ENCODE assay signal across 23 cellular contexts in the genomic region with DNA sequence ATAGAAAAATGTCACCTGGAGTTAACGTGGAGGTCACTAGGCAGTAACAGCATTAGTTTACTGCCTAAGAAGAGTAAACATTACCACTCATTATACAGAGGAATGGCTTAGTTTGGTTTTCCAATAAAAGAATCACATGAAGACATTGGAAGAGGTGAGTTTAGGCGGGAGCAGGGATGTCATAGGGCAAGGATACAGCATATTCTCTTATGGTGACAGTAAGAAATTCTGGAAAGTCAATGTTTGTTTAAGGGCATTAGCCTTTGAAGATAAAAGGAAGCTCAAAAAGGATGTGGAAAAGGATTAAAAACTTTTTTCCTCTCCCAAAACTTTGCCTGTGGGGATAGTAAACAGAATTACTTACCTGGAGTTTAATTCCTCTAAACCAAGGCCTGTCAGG.
"Had no signal": no experiment of that assay in that cellular context is flagged by ENCODE, and none has a peak within 500 bp of the region (broad histone marks: within the 10 kb centered on the region; RNA-seq: fewer than 3 reads in every experiment).

No MANE protein-coding gene starts in this region.

- FAIRE-seq: kidney had no signal

- H3K36me3 ChIP-seq: neutrophil, thoracic aorta had no signal

- H3K4me2 ChIP-seq: hepatocyte had no signal

- H2AFZ ChIP-seq: hepatocyte had no signal

- H3K27me3 Mint-ChIP-seq: naive B cell had no signal

- H3K27ac ChIP-seq: hepatocyte, neutrophil, sigmoid colon, skin epidermis, stomach, thoracic aorta had no signal

- H3K4me3 ChIP-seq: dorsolateral prefrontal cortex, hepatocyte, lung, sigmoid colon, skin epidermis, stomach, thoracic aorta had no signal

- H3K9me3 ChIP-seq: neutrophil, sigmoid colon, stomach, thoracic aorta had no signal

- ATAC-seq: left cardiac atrium, left ventricle myocardium superior had no signal

- DNase-seq: cortex of kidney; dorsolateral prefrontal cortex; effector CD8-positive, alpha-beta T cell; foreskin melanocyte; head of caudate nucleus; kidney; left cardiac atrium; left ventricle myocardium superior; mesenchymal stem cell; naive B cell; posterior cingulate gyrus; sigmoid colon; stimulated activated CD4-positive, alpha-beta T cell treated with anti-CD3 and anti-CD28 coated beads, Interleukin-2, amount 100 ng/mL, for 24 hours; stimulated activated CD4-positive, alpha-beta T cell treated with anti-CD3 and anti-CD28 coated beads, Interleukin-4, amount 100 ng/mL, for 4 hours; stimulated activated naive CD4-positive, alpha-beta T cell; stomach; substantia nigra; trophoblast cell had no signal

- H3K9me3 Mint-ChIP-seq: naive B cell had no signal

- H3K27me3 ChIP-seq: dorsolateral prefrontal cortex, hepatocyte, neutrophil, sigmoid colon, stomach had no signal
